1 cellular context compared by ENCODE assay signal in the genomic region with DNA sequence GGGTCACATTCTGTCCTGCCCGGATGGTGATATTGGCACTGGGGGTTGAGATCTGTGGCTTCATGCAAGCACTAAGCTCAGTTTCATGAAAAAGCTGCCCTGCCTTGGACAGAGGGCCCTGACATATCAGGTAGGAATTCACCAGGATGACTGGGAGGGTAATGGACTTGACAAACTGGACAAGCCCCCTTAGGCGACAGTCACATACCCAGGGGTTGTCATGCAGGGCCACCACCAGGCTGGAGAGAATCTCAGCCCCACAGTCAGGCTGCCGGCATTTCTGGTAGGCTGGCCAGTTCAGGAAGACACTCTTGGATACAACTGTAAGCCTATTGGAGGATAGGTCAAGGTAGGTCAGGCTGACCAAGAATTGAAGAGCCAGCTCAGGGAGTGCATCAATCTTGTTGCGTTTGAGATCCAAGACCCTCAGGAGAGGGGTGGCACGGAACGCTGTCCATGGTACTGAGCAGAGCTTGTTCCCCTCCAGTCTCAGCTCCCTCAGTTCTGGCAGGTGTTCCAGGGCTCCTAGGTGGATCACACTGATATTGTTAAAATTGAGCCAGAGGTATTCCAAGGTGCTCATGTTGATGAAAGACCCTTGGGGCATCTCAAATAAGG.
TF ChIP-seq lines count a peak whose summit lies in the region.

No MANE protein-coding gene starts in this region.

TF ChIP-seq in HepG2, 621 proteins besides CTCF, POLR2A, EP300 and RAD21:
- TF ChIP-seq AGO2 (optimal IDR thresholded peaks at IDR 0.05; ENCODE audit: low read depth, low read length) (no peak), MIER2 (CRISPR knock-in tag; IDR thresholded peaks at IDR 0.05) (peak; percentile 93), PATZ1 (CRISPR knock-in tag; IDR thresholded peaks at IDR 0.05) (no peak), FOXK2 (IDR thresholded peaks at IDR 0.05) (no peak), ZNF33B (CRISPR knock-in tag; IDR thresholded peaks at IDR 0.05) (no peak), ZBTB43 (CRISPR knock-in tag; conservative IDR thresholded peaks at IDR 0.05) (0 out of 2 replicates have a peak, but pooled peaks have one; percentile 31), ZNF337 (CRISPR knock-in tag; IDR thresholded peaks at IDR 0.05; ENCODE audit: borderline replicate concordance, low read depth) (no peak), ZNF781 (CRISPR knock-in tag; IDR thresholded peaks at IDR 0.05; ENCODE audit: borderline replicate concordance, not compliant biosample characterization) (no peak), REST (IDR thresholded peaks at IDR 0.05; ENCODE audit: borderline replicate concordance in 1 of 2, low read depth in 1 of 2, low read length in 2 of 2) (peak; percentile 84 to 96), ZNF382 (CRISPR knock-in tag; IDR thresholded peaks at IDR 0.05; ENCODE audit: borderline replicate concordance) (no peak), ZNF709 (CRISPR knock-in tag; IDR thresholded peaks at IDR 0.05) (no peak), RARA (CRISPR knock-in tag; IDR thresholded peaks at IDR 0.05) (no peak), EHMT2 (IDR thresholded peaks at IDR 0.05; ENCODE audit: borderline replicate concordance, low read depth, low read length) (peak; percentile 43; the same call in 1 of the 2 replicates), GZF1 (CRISPR knock-in tag; IDR thresholded peaks at IDR 0.05) (no peak), TOE1 (CRISPR knock-in tag; IDR thresholded peaks at IDR 0.05) (no peak), NCOA5 (CRISPR knock-in tag; IDR thresholded peaks at IDR 0.05) (no peak), CBX2 (IDR thresholded peaks at IDR 0.05; ENCODE audit: low read depth, low read length) (no peak), CBX2 (CRISPR knock-in tag; IDR thresholded peaks at IDR 0.05; ENCODE audit: low read depth) (no peak), ZNF232 (CRISPR knock-in tag; IDR thresholded peaks at IDR 0.05; ENCODE audit: borderline replicate concordance) (peak; percentile 45; the same call in 1 of the 2 replicates)
- TF ChIP-seq, protein P1, sequence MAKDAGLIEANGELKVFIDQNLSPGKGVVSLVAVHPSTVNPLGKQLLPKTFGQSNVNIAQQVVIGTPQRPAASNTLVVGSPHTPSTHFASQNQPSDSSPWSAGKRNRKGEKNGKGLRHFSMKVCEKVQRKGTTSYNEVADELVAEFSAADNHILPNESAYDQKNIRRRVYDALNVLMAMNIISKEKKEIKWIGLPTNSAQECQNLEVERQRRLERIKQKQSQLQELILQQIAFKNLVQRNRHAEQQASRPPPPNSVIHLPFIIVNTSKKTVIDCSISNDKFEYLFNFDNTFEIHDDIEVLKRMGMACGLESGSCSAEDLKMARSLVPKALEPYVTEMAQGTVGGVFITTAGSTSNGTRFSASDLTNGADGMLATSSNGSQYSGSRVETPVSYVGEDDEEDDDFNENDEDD (CRISPR knock-in tag; IDR thresholded peaks at IDR 0.05; ENCODE audit: borderline replicate concordance): no peak
- TF ChIP-seq, protein P2, sequence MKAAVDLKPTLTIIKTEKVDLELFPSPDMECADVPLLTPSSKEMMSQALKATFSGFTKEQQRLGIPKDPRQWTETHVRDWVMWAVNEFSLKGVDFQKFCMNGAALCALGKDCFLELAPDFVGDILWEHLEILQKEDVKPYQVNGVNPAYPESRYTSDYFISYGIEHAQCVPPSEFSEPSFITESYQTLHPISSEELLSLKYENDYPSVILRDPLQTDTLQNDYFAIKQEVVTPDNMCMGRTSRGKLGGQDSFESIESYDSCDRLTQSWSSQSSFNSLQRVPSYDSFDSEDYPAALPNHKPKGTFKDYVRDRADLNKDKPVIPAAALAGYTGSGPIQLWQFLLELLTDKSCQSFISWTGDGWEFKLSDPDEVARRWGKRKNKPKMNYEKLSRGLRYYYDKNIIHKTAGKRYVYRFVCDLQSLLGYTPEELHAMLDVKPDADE (CRISPR knock-in tag; IDR thresholded peaks at IDR 0.05): no peak
